In genomic region chr1:40084750-40085149, GRCh38 we compare ENCODE assay signal across 7 cellular contexts. TPM values are rescaled to one million over a fixed set of nuclear protein-coding genes. Genes with fewer than 3 reads are reported as not detected.
DNase-seq lines count a peak whose midpoint lies in the region; ATAC-seq and TF ChIP-seq lines count a peak whose summit lies in the region.
"Not testable (repeated sequence)": the region's sequence is repeated elsewhere in the genome, so short reads cannot be mapped to it uniquely, and the experiment has no call there.

No MANE protein-coding gene starts in this region.

- peaks cover 16% of the 10 kb centered on the region for H3K4me1 Mint-ChIP-seq in activated T-helper 1 cell treated with anti-CD3 and anti-CD28 coated beads, Interleukin-12 subunit alpha, Interleukin-12 subunit beta, Interleukin-2, Interleukin-4 antibody, amounts not matched to agents 30 ng/mL and 10 ng/mL and 1 ng/mL, durations not matched to agents 14 hours and 24 hours and 36 hours (ENCODE audit: low read depth)

- not testable (repeated sequence) for H3K9me3 ChIP-seq in SJSA1 (replicated peaks); left lung

- peaks cover 52% of the 10 kb centered on the region for H3K36me3 Mint-ChIP-seq in activated T-helper 1 cell treated with anti-CD3 and anti-CD28 coated beads, Interleukin-12 subunit alpha, Interleukin-12 subunit beta, Interleukin-2, Interleukin-4 antibody, amounts not matched to agents 30 ng/mL and 10 ng/mL and 1 ng/mL, durations not matched to agents 14 hours and 24 hours and 36 hours (ENCODE audit: low read depth)

- DNase-seq in GM10266 (ENCODE audit: extremely low spot score): not testable (repeated sequence)
- peak; percentile 44 to 67 (median 60) for DNase-seq in NCI-H1417 (lab: John Stamatoyannopoulos, UW)
- DNase-seq in SJSA1 (ENCODE audit: low read depth in 1 of 2, low spot score in 2 of 2): peak; percentile 62 to 76
- peak; percentile 22 for DNase-seq in activated T-helper 1 cell treated with anti-CD3 and anti-CD28 coated beads, Interleukin-12 subunit alpha, Interleukin-12 subunit beta, Interleukin-2, Interleukin-4 antibody, amounts not matched to agents 30 ng/mL and 10 ng/mL and 1 ng/mL, durations not matched to agents 14 hours and 24 hours and 36 hours (ENCODE audit: low spot score)
- peak; percentile 57 for DNase-seq in epithelial cell of esophagus (ENCODE audit: low read depth)
- peak; percentile 70 to 87 for DNase-seq in left lung
- DNase-seq in sciatic nerve (ENCODE audit: low spot score): peak; percentile 80

- not testable (repeated sequence) for H3K4me3 ChIP-seq in SJSA1; epithelial cell of esophagus (ENCODE audit: low read length); left lung

- not testable (repeated sequence) for H3K4me1 ChIP-seq in SJSA1 (replicated peaks)
- peaks cover 0 to 35% of the 10 kb centered on the region in 2 donors for H3K4me1 ChIP-seq in left lung

- TF ChIP-seq CTCF in GM10266 (IDR thresholded peaks at IDR 0.05; ENCODE audit: control insufficient read depth, insufficient read depth, low read depth, missing control alignments) (peak; percentile 59), epithelial cell of esophagus (IDR thresholded peaks at IDR 0.05; ENCODE audit: insufficient read depth, low read depth, low read length, missing control alignments) (peak; percentile 76), left lung (IDR thresholded peaks at IDR 0.05) (peak; percentile 74 to 87)

- H3K27me3 ChIP-seq in SJSA1 (replicated peaks); left lung: not testable (repeated sequence)

- H3K36me3 ChIP-seq in SJSA1 (peaks cover 49% of the 10 kb centered on the region), left lung (peaks cover 0 to 73% of the 10 kb centered on the region in 2 donors)

- peak; percentile 37 for ATAC-seq in left lung
- ATAC-seq in sciatic nerve: not testable (repeated sequence)

- not testable (repeated sequence) for H3K4me3 Mint-ChIP-seq in activated T-helper 1 cell treated with anti-CD3 and anti-CD28 coated beads, Interleukin-12 subunit alpha, Interleukin-12 subunit beta, Interleukin-2, Interleukin-4 antibody, amounts not matched to agents 30 ng/mL and 10 ng/mL and 1 ng/mL, durations not matched to agents 14 hours and 24 hours and 36 hours

- intact Hi-C loops in activated T-helper 1 cell treated with anti-CD3 and anti-CD28 coated beads, Interleukin-12 subunit alpha, Interleukin-12 subunit beta, Interleukin-2, Interleukin-4 antibody, amounts not matched to agents 30 ng/mL and 10 ng/mL and 1 ng/mL, durations not matched to agents 14 hours and 24 hours and 36 hours (cut with micrococcal nuclease): loop anchor here (1.0 kb wide), 1 partner anchor 254 kb away; no protein-coding TSS in a partner anchor
- intact Hi-C loops in left lung (cut with DNase I); sciatic nerve (cut with DNase I): not testable (repeated sequence)

- H3K9me3 Mint-ChIP-seq in activated T-helper 1 cell treated with anti-CD3 and anti-CD28 coated beads, Interleukin-12 subunit alpha, Interleukin-12 subunit beta, Interleukin-2, Interleukin-4 antibody, amounts not matched to agents 30 ng/mL and 10 ng/mL and 1 ng/mL, durations not matched to agents 14 hours and 24 hours and 36 hours: not testable (repeated sequence)

- peak overlapping the region; percentile 11 for H3K27ac Mint-ChIP-seq in activated T-helper 1 cell treated with anti-CD3 and anti-CD28 coated beads, Interleukin-12 subunit alpha, Interleukin-12 subunit beta, Interleukin-2, Interleukin-4 antibody, amounts not matched to agents 30 ng/mL and 10 ng/mL and 1 ng/mL, durations not matched to agents 14 hours and 24 hours and 36 hours

- H3K27ac ChIP-seq in SJSA1, left lung: not testable (repeated sequence)

- not testable (repeated sequence) for H3K27me3 Mint-ChIP-seq in activated T-helper 1 cell treated with anti-CD3 and anti-CD28 coated beads, Interleukin-12 subunit alpha, Interleukin-12 subunit beta, Interleukin-2, Interleukin-4 antibody, amounts not matched to agents 30 ng/mL and 10 ng/mL and 1 ng/mL, durations not matched to agents 14 hours and 24 hours and 36 hours (ENCODE audit: insufficient read depth)

RNA-seq across cellular contexts. Expression of gene PPT1, which starts 12.3 kb away (rescaled TPM):
- total RNA-seq in SJSA1 (2014; rRNA removed; shearing (Covaris generic)): 85.2 and 109 TPM in 2 replicates
- 101 and 110 TPM in 2 replicates for total RNA-seq in activated T-helper 1 cell treated with anti-CD3 and anti-CD28 coated beads, Interleukin-12 subunit alpha, Interleukin-12 subunit beta, Interleukin-2, Interleukin-4 antibody, amounts not matched to agents 30 ng/mL and 10 ng/mL and 1 ng/mL, durations not matched to agents 14 hours and 24 hours and 36 hours
- total RNA-seq in left lung (100 to 1,000 TPM; 164 to 195 TPM), sciatic nerve (80.3 TPM)

RNA-seq across cellular contexts. Expression of gene CAP1, which starts 44.2 kb away (rescaled TPM):
- total RNA-seq in SJSA1 (2014; rRNA removed; shearing (Covaris generic)): 331 and 642 TPM in 2 replicates
- 421 and 435 TPM in 2 replicates for total RNA-seq in activated T-helper 1 cell treated with anti-CD3 and anti-CD28 coated beads, Interleukin-12 subunit alpha, Interleukin-12 subunit beta, Interleukin-2, Interleukin-4 antibody, amounts not matched to agents 30 ng/mL and 10 ng/mL and 1 ng/mL, durations not matched to agents 14 hours and 24 hours and 36 hours
- total RNA-seq in left lung: 100 to 1,000 TPM; 366 to 501 TPM
- total RNA-seq in sciatic nerve: 359 TPM
